Comparison of ENCODE assay signal across 1 cellular context in genomic region chr3:9846231-9846630, GRCh38.
A peak's percentile ranks its signal among the peaks of the same experiment; 100 is the strongest.
TF ChIP-seq lines count a peak whose summit lies in the region.

No MANE protein-coding gene starts in this region.

TF ChIP-seq in HepG2, 621 proteins besides CTCF, POLR2A, EP300 and RAD21:
- TF ChIP-seq ZNF772 (CRISPR knock-in tag; IDR thresholded peaks at IDR 0.05) (no peak), RFX3 (CRISPR knock-in tag; IDR thresholded peaks at IDR 0.05) (no peak), ZNF468 (CRISPR knock-in tag; IDR thresholded peaks at IDR 0.05) (no peak), EED (CRISPR knock-in tag; IDR thresholded peaks at IDR 0.05) (no peak), SRSF9 (IDR thresholded peaks at IDR 0.05; ENCODE audit: borderline replicate concordance, insufficient read depth, low read depth, low read length, poor library complexity, severe bottlenecking) (no peak), ZNF687 (CRISPR knock-in tag; IDR thresholded peaks at IDR 0.05) (0 out of 2 replicates have a peak, but pooled peaks have one; percentile 9), NR2F2 (IDR thresholded peaks at IDR 0.05; ENCODE audit: borderline replicate concordance, low read depth) (no peak), ZNF75D (CRISPR knock-in tag; IDR thresholded peaks at IDR 0.05; ENCODE audit: borderline replicate concordance) (no peak)
